Comparison of ENCODE assay signal across 19 cellular contexts in genomic region chr10:35445150-35445884, GRCh38.
DNase-seq lines count a peak whose midpoint lies in the region; ATAC-seq and TF ChIP-seq lines count a peak whose summit lies in the region.
"Had no signal": no experiment of that assay in that cellular context is flagged by ENCODE, and none has a peak within 500 bp of the region (broad histone marks: within the 10 kb centered on the region; RNA-seq: fewer than 3 reads in every experiment).

No MANE protein-coding gene starts in this region.

- H3K4me1 ChIP-seq in endodermal cell (ENCODE audit: control insufficient read depth, insufficient read depth, low read length): peaks cover 3% of the 10 kb centered on the region
- H3K4me1 ChIP-seq in skeletal muscle tissue (ENCODE audit: control insufficient read depth in 3 of 3, insufficient read depth in 3 of 3, low read length in 3 of 3): peaks cover 28 to 36% (median 36%) of the 10 kb centered on the region in 3 donors

- WGBS in endodermal cell (ENCODE audit: insufficient coverage in 1 of 2, insufficient read length in 1 of 2), 2 experiments: 89 to 94% methylated on average over 1 to 4 of the region's 4 CpGs

- peaks cover 55% of the 10 kb centered on the region for H3K36me3 Mint-ChIP-seq in activated naive CD4-positive, alpha-beta T cell treated with anti-CD3 and anti-CD28 coated beads, Interleukin-2, amount 10 ng/mL, durations not matched to agents 7 days and 5 days
- H3K36me3 Mint-ChIP-seq in T-helper 17 cell (ENCODE audit: low read depth): peaks cover 2% of the 10 kb centered on the region
- peaks cover 22% of the 10 kb centered on the region for H3K36me3 Mint-ChIP-seq in endodermal cell (ENCODE audit: low read depth)

- H3K27ac Mint-ChIP-seq in activated naive CD4-positive, alpha-beta T cell treated with anti-CD3 and anti-CD28 coated beads, Interleukin-2, amount 10 ng/mL, durations not matched to agents 7 days and 5 days: peak overlapping the region; percentile 19
- H3K27ac Mint-ChIP-seq in T-helper 17 cell (peak overlapping the region; percentile 98), endodermal cell (no peak overlapping the region)
- H3K27ac Mint-ChIP-seq: activated CD8-positive, alpha-beta memory T cell treated with anti-CD3 and anti-CD28 coated beads, Interleukin-2, amount 10 ng/mL, durations not matched to agents 7 days and 5 days had no signal

- H3K36me3 ChIP-seq in endodermal cell (ENCODE audit: control insufficient read depth, insufficient read depth, low read length) (no peaks in the 10 kb centered on the region), skeletal muscle tissue (ENCODE audit: control insufficient read depth in 3 of 3, insufficient read depth in 3 of 3, low read length in 3 of 3) (no peaks in the 10 kb centered on the region)
- H3K36me3 ChIP-seq: stomach had no signal

- H3K4me3 ChIP-seq in endodermal cell (ENCODE audit: low read length) (peak overlapping the region; percentile 60), skeletal muscle tissue (ENCODE audit: low read length in 3 of 3) (no peak overlapping the region)
- H3K4me3 ChIP-seq: A549, lung, stomach had no signal

- H3K4me1 Mint-ChIP-seq in activated naive CD4-positive, alpha-beta T cell treated with anti-CD3 and anti-CD28 coated beads, Interleukin-2, amount 10 ng/mL, durations not matched to agents 7 days and 5 days: peaks cover 78% of the 10 kb centered on the region
- H3K4me1 Mint-ChIP-seq in T-helper 17 cell (peaks cover 30% of the 10 kb centered on the region), endodermal cell (peaks cover 26% of the 10 kb centered on the region)

- H3K9ac ChIP-seq in endodermal cell (ENCODE audit: extremely low read depth, low read length, poor library complexity, severe bottlenecking): no peak overlapping the region
- H3K9ac ChIP-seq in skeletal muscle tissue (ENCODE audit: low read depth in 1 of 3, low read length in 3 of 3): no peak overlapping the region

- CTCF ChIA-PET in activated naive CD4-positive, alpha-beta T cell treated with anti-CD3 and anti-CD28 coated beads, Interleukin-2, amount 10 ng/mL, durations not matched to agents 7 days and 5 days (lab: Charles Lee): no interaction called here

- H3K27me3 ChIP-seq in endodermal cell (ENCODE audit: control insufficient read depth, insufficient read depth, low read length, poor library complexity, severe bottlenecking) (no peaks in the 10 kb centered on the region), skeletal muscle tissue (ENCODE audit: control insufficient read depth in 3 of 3, insufficient read depth in 3 of 3, low read length in 3 of 3) (no peaks in the 10 kb centered on the region)
- H3K27me3 ChIP-seq: stomach had no signal

- H3K27me3 Mint-ChIP-seq in activated naive CD4-positive, alpha-beta T cell treated with anti-CD3 and anti-CD28 coated beads, Interleukin-2, amount 10 ng/mL, durations not matched to agents 7 days and 5 days: no peaks in the 10 kb centered on the region
- H3K27me3 Mint-ChIP-seq in T-helper 17 cell: no peaks in the 10 kb centered on the region
- no peaks in the 10 kb centered on the region for H3K27me3 Mint-ChIP-seq in endodermal cell (ENCODE audit: insufficient read depth)
- H3K27me3 Mint-ChIP-seq: activated CD8-positive, alpha-beta memory T cell treated with anti-CD3 and anti-CD28 coated beads, Interleukin-2, amount 10 ng/mL, durations not matched to agents 7 days and 5 days had no signal

- H3K4me3 Mint-ChIP-seq in activated naive CD4-positive, alpha-beta T cell treated with anti-CD3 and anti-CD28 coated beads, Interleukin-2, amount 10 ng/mL, durations not matched to agents 7 days and 5 days: no peak overlapping the region
- H3K4me3 Mint-ChIP-seq in T-helper 17 cell: no peak overlapping the region
- H3K4me3 Mint-ChIP-seq in endodermal cell: no peak overlapping the region
- H3K4me3 Mint-ChIP-seq: activated CD8-positive, alpha-beta memory T cell treated with anti-CD3 and anti-CD28 coated beads, Interleukin-2, amount 10 ng/mL, durations not matched to agents 7 days and 5 days had no signal

- H3K27ac ChIP-seq in endodermal cell (ENCODE audit: low read depth, low read length): no peak overlapping the region
- H3K27ac ChIP-seq in skeletal muscle tissue (ENCODE audit: low read depth, low read length): peak overlapping the region; percentile 42
- H3K27ac ChIP-seq: A549 had no signal

- TF ChIP-seq CTCF in endodermal cell (conservative IDR thresholded peaks at IDR 0.05): no peak

- H3K9me3 Mint-ChIP-seq in activated naive CD4-positive, alpha-beta T cell treated with anti-CD3 and anti-CD28 coated beads, Interleukin-2, amount 10 ng/mL, durations not matched to agents 7 days and 5 days: peaks cover 42% of the 10 kb centered on the region
- H3K9me3 Mint-ChIP-seq in endodermal cell: peaks cover 40% of the 10 kb centered on the region

- H3K9me3 ChIP-seq in T-helper 17 cell (ENCODE audit: control insufficient read depth, low read length, poor library complexity, severe bottlenecking): peaks cover 8% of the 10 kb centered on the region
- H3K9me3 ChIP-seq in endodermal cell (ENCODE audit: control insufficient read depth, low read length): peaks cover 50% of the 10 kb centered on the region
- peaks cover 0 to 3% (median 0%) of the 10 kb centered on the region in 3 donors for H3K9me3 ChIP-seq in skeletal muscle tissue (ENCODE audit: control insufficient read depth in 3 of 3, low read length in 3 of 3)

- ATAC-seq in T-helper 17 cell: no peak
- no peak for ATAC-seq in GM18498 (IDR thresholded peaks at IDR 0.05; ENCODE audit: unreplicated experiment)
- ATAC-seq: A549; activated CD8-positive, alpha-beta memory T cell treated with anti-CD3 and anti-CD28 coated beads, Interleukin-2, amount 10 ng/mL, durations not matched to agents 7 days and 5 days had no signal

- DNase-seq in activated naive CD4-positive, alpha-beta T cell treated with anti-CD3 and anti-CD28 coated beads, Interleukin-2, amount 10 ng/mL, durations not matched to agents 7 days and 5 days: no peak
- no peak for DNase-seq in activated naive CD4-positive, alpha-beta T cell treated with Interleukin-2 at 50 U/mL for 16 hours
- DNase-seq in T-helper 17 cell (no peak), endodermal cell (no peak), GM19240 (ENCODE audit: insufficient read length, low spot score) (no peak), SIG-M5 treated with dmso at 0.1 percent for 504 hours (lab: John Stamatoyannopoulos, UW; ENCODE audit: unreplicated experiment) (no peak)
- DNase-seq: activated CD4-positive, CD25-positive, alpha-beta regulatory T cell treated with anti-CD3 and anti-CD28 coated beads, Interleukin-2, amount 50 U/mL, for 72 hours; activated CD8-positive, alpha-beta memory T cell treated with anti-CD3 and anti-CD28 coated beads, Interleukin-2, amount 10 ng/mL, durations not matched to agents 7 days and 5 days; anterior cingulate cortex; H7; NCI-H748 treated with DMSO at 0.1 percent for 48 hours; OCI-M1; stimulated activated CD4-positive, alpha-beta T cell treated with anti-CD3 and anti-CD28 coated beads, Interleukin-2, amount 100 ng/mL, for 48 hours; stomach; T-helper 9 cell had no signal
